Comparison of ENCODE assay signal across 1 cellular context in genomic region chr11:86743223-86744118, GRCh38.
A peak's percentile ranks its signal among the peaks of the same experiment; 100 is the strongest.
TF ChIP-seq lines count a peak whose summit lies in the region.

No MANE protein-coding gene starts in this region.

TF ChIP-seq in K562, 482 proteins besides CTCF, POLR2A, EP300 and RAD21 (continued from another document and continues in another):
- no peak for TF ChIP-seq ZBTB8A (IDR thresholded peaks at IDR 0.05; ENCODE audit: partially characterized antibody)
- TF ChIP-seq MAX (CRISPR knock-in tag; IDR thresholded peaks at IDR 0.05): no peak
- TF ChIP-seq MCM2 (IDR thresholded peaks at IDR 0.05; ENCODE audit: low read depth): no peak
- no peak for TF ChIP-seq CC2D1A (IDR thresholded peaks at IDR 0.05)
- TF ChIP-seq RBM17 (IDR thresholded peaks at IDR 0.05; ENCODE audit: borderline replicate concordance, low read depth, low read length): no peak
- TF ChIP-seq MTF1 (CRISPR knock-in tag; IDR thresholded peaks at IDR 0.05; ENCODE audit: borderline replicate concordance): no peak
- TF ChIP-seq E2F3 (CRISPR knock-in tag; IDR thresholded peaks at IDR 0.05): no peak
- no peak for TF ChIP-seq ZNF24 (IDR thresholded peaks at IDR 0.05)
- TF ChIP-seq, protein P1, sequence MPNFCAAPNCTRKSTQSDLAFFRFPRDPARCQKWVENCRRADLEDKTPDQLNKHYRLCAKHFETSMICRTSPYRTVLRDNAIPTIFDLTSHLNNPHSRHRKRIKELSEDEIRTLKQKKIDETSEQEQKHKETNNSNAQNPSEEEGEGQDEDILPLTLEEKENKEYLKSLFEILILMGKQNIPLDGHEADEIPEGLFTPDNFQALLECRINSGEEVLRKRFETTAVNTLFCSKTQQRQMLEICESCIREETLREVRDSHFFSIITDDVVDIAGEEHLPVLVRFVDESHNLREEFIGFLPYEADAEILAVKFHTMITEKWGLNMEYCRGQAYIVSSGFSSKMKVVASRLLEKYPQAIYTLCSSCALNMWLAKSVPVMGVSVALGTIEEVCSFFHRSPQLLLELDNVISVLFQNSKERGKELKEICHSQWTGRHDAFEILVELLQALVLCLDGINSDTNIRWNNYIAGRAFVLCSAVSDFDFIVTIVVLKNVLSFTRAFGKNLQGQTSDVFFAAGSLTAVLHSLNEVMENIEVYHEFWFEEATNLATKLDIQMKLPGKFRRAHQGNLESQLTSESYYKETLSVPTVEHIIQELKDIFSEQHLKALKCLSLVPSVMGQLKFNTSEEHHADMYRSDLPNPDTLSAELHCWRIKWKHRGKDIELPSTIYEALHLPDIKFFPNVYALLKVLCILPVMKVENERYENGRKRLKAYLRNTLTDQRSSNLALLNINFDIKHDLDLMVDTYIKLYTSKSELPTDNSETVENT (CRISPR knock-in tag; IDR thresholded peaks at IDR 0.05): no peak
- TF ChIP-seq MEF2A (IDR thresholded peaks at IDR 0.05; ENCODE audit: control insufficient read depth, low read depth, low read length): no peak
- peak; percentile 94 for TF ChIP-seq NFE2 (IDR thresholded peaks at IDR 0.05; ENCODE audit: low read depth)
- TF ChIP-seq, protein P2, sequence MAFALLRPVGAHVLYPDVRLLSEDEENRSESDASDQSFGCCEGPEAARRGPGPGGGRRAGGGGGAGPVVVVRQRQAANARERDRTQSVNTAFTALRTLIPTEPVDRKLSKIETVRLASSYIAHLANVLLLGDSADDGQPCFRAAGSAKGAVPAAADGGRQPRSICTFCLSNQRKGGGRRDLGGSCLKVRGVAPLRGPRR (CRISPR knock-in tag; IDR thresholded peaks at IDR 0.05): no peak
- TF ChIP-seq ILK (tag; IDR thresholded peaks at IDR 0.05; ENCODE audit: borderline replicate concordance, low read depth): no peak
- TF ChIP-seq, protein P3, sequence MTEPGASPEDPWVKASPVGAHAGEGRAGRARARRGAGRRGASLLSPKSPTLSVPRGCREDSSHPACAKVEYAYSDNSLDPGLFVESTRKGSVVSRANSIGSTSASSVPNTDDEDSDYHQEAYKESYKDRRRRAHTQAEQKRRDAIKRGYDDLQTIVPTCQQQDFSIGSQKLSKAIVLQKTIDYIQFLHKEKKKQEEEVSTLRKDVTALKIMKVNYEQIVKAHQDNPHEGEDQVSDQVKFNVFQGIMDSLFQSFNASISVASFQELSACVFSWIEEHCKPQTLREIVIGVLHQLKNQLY (CRISPR knock-in tag; conservative IDR thresholded peaks at IDR 0.05): no peak
- TF ChIP-seq, protein P4, sequence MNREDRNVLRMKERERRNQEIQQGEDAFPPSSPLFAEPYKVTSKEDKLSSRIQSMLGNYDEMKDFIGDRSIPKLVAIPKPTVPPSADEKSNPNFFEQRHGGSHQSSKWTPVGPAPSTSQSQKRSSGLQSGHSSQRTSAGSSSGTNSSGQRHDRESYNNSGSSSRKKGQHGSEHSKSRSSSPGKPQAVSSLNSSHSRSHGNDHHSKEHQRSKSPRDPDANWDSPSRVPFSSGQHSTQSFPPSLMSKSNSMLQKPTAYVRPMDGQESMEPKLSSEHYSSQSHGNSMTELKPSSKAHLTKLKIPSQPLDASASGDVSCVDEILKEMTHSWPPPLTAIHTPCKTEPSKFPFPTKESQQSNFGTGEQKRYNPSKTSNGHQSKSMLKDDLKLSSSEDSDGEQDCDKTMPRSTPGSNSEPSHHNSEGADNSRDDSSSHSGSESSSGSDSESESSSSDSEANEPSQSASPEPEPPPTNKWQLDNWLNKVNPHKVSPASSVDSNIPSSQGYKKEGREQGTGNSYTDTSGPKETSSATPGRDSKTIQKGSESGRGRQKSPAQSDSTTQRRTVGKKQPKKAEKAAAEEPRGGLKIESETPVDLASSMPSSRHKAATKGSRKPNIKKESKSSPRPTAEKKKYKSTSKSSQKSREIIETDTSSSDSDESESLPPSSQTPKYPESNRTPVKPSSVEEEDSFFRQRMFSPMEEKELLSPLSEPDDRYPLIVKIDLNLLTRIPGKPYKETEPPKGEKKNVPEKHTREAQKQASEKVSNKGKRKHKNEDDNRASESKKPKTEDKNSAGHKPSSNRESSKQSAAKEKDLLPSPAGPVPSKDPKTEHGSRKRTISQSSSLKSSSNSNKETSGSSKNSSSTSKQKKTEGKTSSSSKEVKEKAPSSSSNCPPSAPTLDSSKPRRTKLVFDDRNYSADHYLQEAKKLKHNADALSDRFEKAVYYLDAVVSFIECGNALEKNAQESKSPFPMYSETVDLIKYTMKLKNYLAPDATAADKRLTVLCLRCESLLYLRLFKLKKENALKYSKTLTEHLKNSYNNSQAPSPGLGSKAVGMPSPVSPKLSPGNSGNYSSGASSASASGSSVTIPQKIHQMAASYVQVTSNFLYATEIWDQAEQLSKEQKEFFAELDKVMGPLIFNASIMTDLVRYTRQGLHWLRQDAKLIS (CRISPR knock-in tag; IDR thresholded peaks at IDR 0.05): no peak
- no peak for TF ChIP-seq KAT2B (IDR thresholded peaks at IDR 0.05; ENCODE audit: low read depth, low read length)
- TF ChIP-seq ZNF398 (CRISPR knock-in tag; IDR thresholded peaks at IDR 0.05): no peak
- TF ChIP-seq MCM5 (IDR thresholded peaks at IDR 0.05; ENCODE audit: low read depth): no peak
- TF ChIP-seq, protein P5, sequence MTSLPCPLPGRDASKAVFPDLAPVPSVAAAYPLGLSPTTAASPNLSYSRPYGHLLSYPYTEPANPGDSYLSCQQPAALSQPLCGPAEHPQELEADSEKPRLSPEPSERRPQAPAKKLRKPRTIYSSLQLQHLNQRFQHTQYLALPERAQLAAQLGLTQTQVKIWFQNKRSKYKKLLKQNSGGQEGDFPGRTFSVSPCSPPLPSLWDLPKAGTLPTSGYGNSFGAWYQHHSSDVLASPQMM (CRISPR knock-in tag; IDR thresholded peaks at IDR 0.05): no peak
- no peak for TF ChIP-seq NR1H2 (CRISPR knock-in tag; IDR thresholded peaks at IDR 0.05)
- no peak for TF ChIP-seq ZFPM2 (CRISPR knock-in tag; IDR thresholded peaks at IDR 0.05)
- TF ChIP-seq HEY1 (CRISPR knock-in tag; IDR thresholded peaks at IDR 0.05; ENCODE audit: borderline replicate concordance): no peak
- 0 out of 2 replicates have a peak, but pooled peaks have one; percentile 48 for TF ChIP-seq MYNN (IDR thresholded peaks at IDR 0.05)
- no peak for TF ChIP-seq MYNN (CRISPR knock-in tag; IDR thresholded peaks at IDR 0.05)
- no peak for TF ChIP-seq RNF2 (IDR thresholded peaks at IDR 0.05)
- no peak for TF ChIP-seq RBFOX2 (IDR thresholded peaks at IDR 0.05; ENCODE audit: low read depth, low read length)
- no peak for TF ChIP-seq MYC (IDR thresholded peaks at IDR 0.05; ENCODE audit: low read depth, low read length)
- TF ChIP-seq MYC (CRISPR knock-in tag; IDR thresholded peaks at IDR 0.05; ENCODE audit: borderline replicate concordance, low read depth): no peak
- no peak for TF ChIP-seq ZNF436 (CRISPR knock-in tag; IDR thresholded peaks at IDR 0.05)
- TF ChIP-seq MCM7 (IDR thresholded peaks at IDR 0.05): no peak
- TF ChIP-seq BHLHE40 (IDR thresholded peaks at IDR 0.05; ENCODE audit: low read length): no peak
- peak; percentile 95 for TF ChIP-seq RFX5 (IDR thresholded peaks at IDR 0.05; ENCODE audit: low read depth, low read length)
- TF ChIP-seq, protein P6, sequence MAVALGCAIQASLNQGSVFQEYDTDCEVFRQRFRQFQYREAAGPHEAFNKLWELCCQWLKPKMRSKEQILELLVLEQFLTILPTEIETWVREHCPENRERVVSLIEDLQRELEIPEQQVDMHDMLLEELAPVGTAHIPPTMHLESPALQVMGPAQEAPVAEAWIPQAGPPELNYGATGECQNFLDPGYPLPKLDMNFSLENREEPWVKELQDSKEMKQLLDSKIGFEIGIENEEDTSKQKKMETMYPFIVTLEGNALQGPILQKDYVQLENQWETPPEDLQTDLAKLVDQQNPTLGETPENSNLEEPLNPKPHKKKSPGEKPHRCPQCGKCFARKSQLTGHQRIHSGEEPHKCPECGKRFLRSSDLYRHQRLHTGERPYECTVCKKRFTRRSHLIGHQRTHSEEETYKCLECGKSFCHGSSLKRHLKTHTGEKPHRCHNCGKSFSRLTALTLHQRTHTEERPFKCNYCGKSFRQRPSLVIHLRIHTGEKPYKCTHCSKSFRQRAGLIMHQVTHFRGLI (CRISPR knock-in tag; IDR thresholded peaks at IDR 0.05): no peak
- TF ChIP-seq, protein P7, sequence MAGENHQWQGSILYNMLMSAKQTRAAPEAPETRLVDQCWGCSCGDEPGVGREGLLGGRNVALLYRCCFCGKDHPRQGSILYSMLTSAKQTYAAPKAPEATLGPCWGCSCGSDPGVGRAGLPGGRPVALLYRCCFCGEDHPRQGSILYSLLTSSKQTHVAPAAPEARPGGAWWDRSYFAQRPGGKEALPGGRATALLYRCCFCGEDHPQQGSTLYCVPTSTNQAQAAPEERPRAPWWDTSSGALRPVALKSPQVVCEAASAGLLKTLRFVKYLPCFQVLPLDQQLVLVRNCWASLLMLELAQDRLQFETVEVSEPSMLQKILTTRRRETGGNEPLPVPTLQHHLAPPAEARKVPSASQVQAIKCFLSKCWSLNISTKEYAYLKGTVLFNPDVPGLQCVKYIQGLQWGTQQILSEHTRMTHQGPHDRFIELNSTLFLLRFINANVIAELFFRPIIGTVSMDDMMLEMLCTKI (IDR thresholded peaks at IDR 0.05; ENCODE audit: partially characterized antibody): no peak
- 0 out of 2 replicates have a peak, but pooled peaks have one; percentile 26 for TF ChIP-seq ZNF165 (CRISPR knock-in tag; IDR thresholded peaks at IDR 0.05; ENCODE audit: borderline replicate concordance)
- TF ChIP-seq ZNF282 (CRISPR knock-in tag; IDR thresholded peaks at IDR 0.05): no peak
- peak; percentile 86 for TF ChIP-seq NFRKB (IDR thresholded peaks at IDR 0.05; ENCODE audit: low read depth)
- no peak for TF ChIP-seq ESRRB (CRISPR knock-in tag; IDR thresholded peaks at IDR 0.05; ENCODE audit: borderline replicate concordance)
- no peak for TF ChIP-seq TSHZ1 (CRISPR knock-in tag; IDR thresholded peaks at IDR 0.05)
- TF ChIP-seq ZNF41 (CRISPR knock-in tag; conservative IDR thresholded peaks at IDR 0.05): 0 out of 2 replicates have a peak, but pooled peaks have one; percentile 6
- TF ChIP-seq ELK3 (CRISPR knock-in tag; IDR thresholded peaks at IDR 0.05): no peak
- TF ChIP-seq NRF1 (conservative IDR thresholded peaks at IDR 0.05 in 1 of 2, IDR thresholded peaks at IDR 0.05 in 1 of 2): peak; percentile 80 to 81
